ENCODE assay signal across 7 cellular contexts in the genomic region with DNA sequence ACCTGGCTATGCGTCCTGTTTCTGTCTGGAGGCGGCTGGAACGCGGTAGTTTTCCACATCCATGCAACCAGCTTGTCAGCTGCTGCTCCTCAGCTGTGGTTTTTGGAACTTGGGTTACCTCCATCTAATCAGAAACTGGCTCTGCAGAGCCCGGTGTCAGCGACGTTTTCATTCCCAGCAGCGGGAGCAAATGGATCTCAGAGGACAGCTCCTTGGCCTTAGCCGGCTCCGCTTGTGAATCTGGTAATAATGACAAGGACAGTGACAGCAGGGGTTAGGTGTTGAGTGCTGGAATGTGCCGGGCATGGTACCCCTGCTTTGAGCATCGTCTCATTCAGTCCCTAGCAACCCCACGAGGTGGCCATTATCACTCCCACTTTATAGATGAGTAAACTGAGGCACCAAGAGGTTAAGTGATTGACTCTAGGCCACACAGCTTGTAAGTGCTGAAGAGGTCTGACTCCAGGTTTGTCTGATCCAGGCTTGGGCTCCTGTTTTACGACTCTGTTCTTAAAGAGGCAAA. TPM values are rescaled to one million over a fixed set of nuclear protein-coding genes. Genes with fewer than 3 reads are reported as not detected.
DNase-seq lines count a peak whose midpoint lies in the region; ATAC-seq and TF ChIP-seq lines count a peak whose summit lies in the region.

No MANE protein-coding gene starts in this region.

- H3K27me3 ChIP-seq in HL-60 (ENCODE audit: insufficient read depth, poor library complexity, severe bottlenecking) (no peaks in the 10 kb centered on the region), iPS-18a (ENCODE audit: control insufficient read depth, insufficient read depth, low read length) (peaks cover 56% of the 10 kb centered on the region)

- TF ChIP-seq CTCF in HL-60 (IDR thresholded peaks at IDR 0.05; ENCODE audit: insufficient read depth, low read length), result no peak
- TF ChIP-seq CTCF in activated B cell treated with CpG ODN at 0.5 μM for 24 hours (IDR thresholded peaks at IDR 0.05), result no peak

- H3K9me3 Mint-ChIP-seq in activated B cell treated with CpG ODN at 0.5 μM for 24 hours, result no peaks in the 10 kb centered on the region
- H3K9me3 Mint-ChIP-seq in stimulated activated naive B cell treated with anti-CD40 and anti-IgM and Interleukin-4, amounts not matched to agents 10 μg/mL and 1 μg/mL and 100 μg/mL, for 72 hours, result no peaks in the 10 kb centered on the region

- POLR2A ChIA-PET in activated B cell treated with CpG ODN at 0.5 μM for 24 hours (lab: Charles Lee), result interaction anchor here (1.2 to 7.0 kb wide), 9 partner anchors 8 to 152 kb away, joined by 3 to 147 read pairs (median 14); a partner anchor contains a TSS

- peak overlapping the region; percentile 82 for H3K4me3 ChIP-seq in HL-60 (replicated peaks; ENCODE audit: insufficient read depth, low read length)
- H3K4me3 ChIP-seq in iPS-18a (ENCODE audit: low read length), result peak overlapping the region; percentile 64

- no peak for ATAC-seq in activated B cell treated with CpG ODN at 0.5 μM for 24 hours (ENCODE audit: low read depth)
- ATAC-seq in stimulated activated naive B cell treated with anti-CD40 and anti-IgM and Interleukin-4, amounts not matched to agents 10 μg/mL and 1 μg/mL and 100 μg/mL, for 72 hours (replicated peaks), result no peak

- H3K36me3 ChIP-seq in iPS-18a (ENCODE audit: control insufficient read depth, low read depth, low read length), result no peaks in the 10 kb centered on the region

- H3K9me3 ChIP-seq in iPS-18a (ENCODE audit: control insufficient read depth, low read depth, low read length), result no peaks in the 10 kb centered on the region

- peaks cover 6% of the 10 kb centered on the region for H3K36me3 Mint-ChIP-seq in activated B cell treated with CpG ODN at 0.5 μM for 24 hours (ENCODE audit: low read depth)
- peaks cover 3 to 9% of the 10 kb centered on the region in 2 donors for H3K36me3 Mint-ChIP-seq in stimulated activated naive B cell treated with anti-CD40 and anti-IgM and Interleukin-4, amounts not matched to agents 10 μg/mL and 1 μg/mL and 100 μg/mL, for 72 hours

- H3K4me1 ChIP-seq in iPS-18a (ENCODE audit: control insufficient read depth, low read depth, low read length), result no peaks in the 10 kb centered on the region

- peak overlapping the region; percentile 87 for H3K4me3 Mint-ChIP-seq in activated B cell treated with CpG ODN at 0.5 μM for 24 hours
- peak overlapping the region; percentile 85 to 89 for H3K4me3 Mint-ChIP-seq in stimulated activated naive B cell treated with anti-CD40 and anti-IgM and Interleukin-4, amounts not matched to agents 10 μg/mL and 1 μg/mL and 100 μg/mL, for 72 hours

- CTCF ChIA-PET in activated B cell treated with CpG ODN at 0.5 μM for 24 hours (lab: Charles Lee), result interaction anchor here (0.8 to 4.0 kb wide), 2 partner anchors 20 to 26 kb away, joined by 3 to 22 read pairs; no protein-coding TSS in a partner anchor

- H3K4me1 Mint-ChIP-seq in activated B cell treated with CpG ODN at 0.5 μM for 24 hours, result peaks cover 46% of the 10 kb centered on the region
- peaks cover 24 to 65% of the 10 kb centered on the region in 2 donors for H3K4me1 Mint-ChIP-seq in stimulated activated naive B cell treated with anti-CD40 and anti-IgM and Interleukin-4, amounts not matched to agents 10 μg/mL and 1 μg/mL and 100 μg/mL, for 72 hours

- H3K27ac ChIP-seq in HL-60 (replicated peaks) (peak overlapping the region; percentile 83), iPS-18a (ENCODE audit: low read length) (no peak overlapping the region)

- H3K9ac ChIP-seq in iPS-18a (ENCODE audit: low read length), result no peak overlapping the region

- no peaks in the 10 kb centered on the region for H3K27me3 Mint-ChIP-seq in activated B cell treated with CpG ODN at 0.5 μM for 24 hours
- no peaks in the 10 kb centered on the region for H3K27me3 Mint-ChIP-seq in stimulated activated naive B cell treated with anti-CD40 and anti-IgM and Interleukin-4, amounts not matched to agents 10 μg/mL and 1 μg/mL and 100 μg/mL, for 72 hours

- no peak overlapping the region for H3K27ac Mint-ChIP-seq in activated B cell treated with CpG ODN at 0.5 μM for 24 hours
- no peak overlapping the region for H3K27ac Mint-ChIP-seq in stimulated activated naive B cell treated with anti-CD40 and anti-IgM and Interleukin-4, amounts not matched to agents 10 μg/mL and 1 μg/mL and 100 μg/mL, for 72 hours

- DNase-seq in HL-60 (ENCODE audit: low read depth in 1 of 2, low spot score in 1 of 2) (no peak), activated B cell treated with CpG ODN at 0.5 μM for 24 hours (no peak), OCI-M1 (lab: John Stamatoyannopoulos, UW) (no peak), mesenteric fat pad (ENCODE audit: low spot score) (no peak), putamen (ENCODE audit: low spot score) (no peak)
- no peak for DNase-seq in stimulated activated naive B cell treated with anti-CD40 and anti-IgM and Interleukin-4, amounts not matched to agents 10 μg/mL and 1 μg/mL and 100 μg/mL, for 72 hours

- intact Hi-C loops in activated B cell treated with CpG ODN at 0.5 μM for 24 hours (cut with micrococcal nuclease), result loop anchor here (1.0 to 5.0 kb wide), 2 partner anchors 8 to 406 kb away; a partner anchor contains a TSS

RNA-seq across cellular contexts. Expression of a gene that starts 1.3 kb away (rescaled TPM):
- total RNA-seq in activated B cell treated with CpG ODN at 0.5 μM for 24 hours (27.8 and 38.9 TPM in 2 replicates), mesenteric fat pad (44.4 TPM)
